ENCODE assay signal across 8 cellular contexts in genomic region chr3:124558898-124559649, GRCh38.
A peak's percentile ranks its signal among the peaks of the same experiment; 100 is the strongest.
DNase-seq lines count a peak whose midpoint lies in the region; ATAC-seq and TF ChIP-seq lines count a peak whose summit lies in the region.

No MANE protein-coding gene starts in this region.

- TF ChIP-seq CTCF in cardiac fibroblast (IDR thresholded peaks at IDR 0.05; ENCODE audit: low read depth, low read length) (no peak), upper lobe of left lung (IDR thresholded peaks at IDR 0.05) (no peak)

- ATAC-seq in left lobe of liver (peak; percentile 31), upper lobe of left lung (ENCODE audit: low FRiP score in 2 of 2) (peak; percentile 68 to 72), HG02840 (IDR thresholded peaks at IDR 0.05; ENCODE audit: low FRiP score, unreplicated experiment) (no peak), GM18498 (IDR thresholded peaks at IDR 0.05; ENCODE audit: unreplicated experiment) (no peak)

- DNase-seq in DMS 273 treated with DMSO at 0.1 percent for 48 hours (lab: John Stamatoyannopoulos, UW) (peak; percentile 94), NCI-H2171 (lab: John Stamatoyannopoulos, UW) (peak; percentile 87), cardiac fibroblast (ENCODE audit: low read depth in 2 of 2) (peak; percentile 96 to 97), left lobe of liver (ENCODE audit: low spot score) (peak; percentile 51), upper lobe of left lung (peak in 1 of 2 donors; percentile 84)
- no peak for DNase-seq in stimulated activated CD8-positive, alpha-beta memory T cell treated with anti-CD3 and anti-CD28 coated beads, Interleukin-4, amount 100 ng/mL, for 48 hours

- H3K36me3 ChIP-seq in upper lobe of left lung = no peaks in the 10 kb centered on the region

- no peak overlapping the region for H3K4me3 ChIP-seq in cardiac fibroblast (replicated peaks in 1 of 2; ENCODE audit: low read depth in 2 of 2, low read length in 2 of 2)
- no peak overlapping the region for H3K4me3 ChIP-seq in upper lobe of left lung

- no peaks in the 10 kb centered on the region for H3K27me3 ChIP-seq in upper lobe of left lung

- peaks cover 3 to 16% (median 12%) of the 10 kb centered on the region in 4 donors for H3K4me1 ChIP-seq in upper lobe of left lung

- H3K9me3 ChIP-seq in upper lobe of left lung = no peaks in the 10 kb centered on the region

- peak overlapping the region in 2 of 4 donors; percentile 23 to 56 for H3K27ac ChIP-seq in upper lobe of left lung

- TF ChIP-seq POLR2A in upper lobe of left lung (IDR thresholded peaks at IDR 0.05) = no peak

- no peak for TF ChIP-seq EP300 in upper lobe of left lung (IDR thresholded peaks at IDR 0.05)

- 47 to 55% methylated on average over 7 of the region's 7 CpGs for WGBS in upper lobe of left lung, 2 donors

Comparison
In these comparisons a context has a peak if more than half of its experiments do, and no peak if none do; other contexts are left out.
1. ATAC-seq: peak in left lobe of liver (single experiment) and upper lobe of left lung (2 of 2); none in HG02840 (single experiment) and GM18498 (single experiment).